11 cellular contexts compared by ENCODE assay signal in genomic region chr5:148746826-148747535, GRCh38.
A peak's percentile ranks its signal among the peaks of the same experiment; 100 is the strongest.
DNase-seq lines count a peak whose midpoint lies in the region; ATAC-seq and TF ChIP-seq lines count a peak whose summit lies in the region.
"Had no signal": no experiment of that assay in that cellular context is flagged by ENCODE, and none has a peak within 500 bp of the region (broad histone marks: within the 10 kb centered on the region; RNA-seq: fewer than 3 reads in every experiment).

No MANE protein-coding gene starts in this region.

- no peak overlapping the region for H2BK20ac ChIP-seq in H9 (ENCODE audit: low read depth, low read length, poor library complexity, severe bottlenecking)

- H3K27ac ChIP-seq in transverse colon (no peak overlapping the region), MM.1S (ENCODE audit: low read length) (no peak overlapping the region), H9 (ENCODE audit: insufficient read length, low read depth, low read length) (no peak overlapping the region)
- H3K27ac ChIP-seq: colonic mucosa had no signal

- ATAC-seq in GM18870 (IDR thresholded peaks at IDR 0.05; ENCODE audit: unreplicated experiment) (peak; percentile 94), HG02642 (IDR thresholded peaks at IDR 0.05; ENCODE audit: poor library complexity, unreplicated experiment) (peak; percentile 90)
- ATAC-seq: left lung had no signal

- in situ Hi-C loops in transverse colon (cut with MboI; ENCODE audit: low pct_ligation_motif_present in 1 of 4, low pct_unique_long_range_greater_than_20kb in 1 of 4, low sequenced_read_pairs in 3 of 4) = loop anchor here in 1 of 4 donors (25.0 kb wide), 3 partner anchors 290 to 560 kb away; no protein-coding TSS in a partner anchor

- H3K56ac ChIP-seq in H9 (ENCODE audit: insufficient read length, low read depth, low read length) = no peak overlapping the region

- no peak overlapping the region for H2BK15ac ChIP-seq in H9 (ENCODE audit: low read depth, low read length)

- TF ChIP-seq POLR2A in transverse colon (IDR thresholded peaks at IDR 0.05) = no peak

- H3K36me3 Mint-ChIP-seq in H9 (ENCODE audit: insufficient read depth in 1 of 3, low read depth in 3 of 3) = no peaks in the 10 kb centered on the region

- no peaks in the 10 kb centered on the region for H3K79me1 ChIP-seq in H9 (ENCODE audit: insufficient read depth, low read depth, low read length, poor library complexity, severe bottlenecking)

- H3K23ac ChIP-seq in H9 (ENCODE audit: insufficient read length, low read depth, low read length) = no peak overlapping the region

- H4K5ac ChIP-seq in H9 (ENCODE audit: insufficient read length, low read depth, low read length) = no peak overlapping the region

- no peak overlapping the region for H2BK5ac ChIP-seq in H9 (ENCODE audit: insufficient read length, low read length)

- H2BK12ac ChIP-seq in H9 (ENCODE audit: insufficient read length, low read depth, low read length) = no peak overlapping the region

- no peaks in the 10 kb centered on the region; a peak in 1 of 5 replicates for H3K9me3 Mint-ChIP-seq in H9

- H3K9me2 ChIP-seq in MM.1S (replicated peaks; ENCODE audit: insufficient read depth, low read length) = no peaks in the 10 kb centered on the region

- H3K18ac ChIP-seq in H9 (ENCODE audit: insufficient read length, low read depth, low read length) = no peak overlapping the region

- no peak overlapping the region for H3K4ac ChIP-seq in H9 (ENCODE audit: low read depth, low read length)

- H2AFZ ChIP-seq in MM.1S (ENCODE audit: low read length) (no peak overlapping the region), H9 (ENCODE audit: low read length) (no peak overlapping the region)

- no peak overlapping the region for H4K8ac ChIP-seq in H9 (replicated peaks; ENCODE audit: insufficient read length, low read depth, low read length)

- no peak for TF ChIP-seq EP300 in transverse colon (IDR thresholded peaks at IDR 0.05; ENCODE audit: low read depth)

- no peak overlapping the region for H2BK120ac ChIP-seq in H9 (ENCODE audit: low read depth, low read length, poor library complexity, severe bottlenecking)

- H3K36me3 ChIP-seq in transverse colon (no peaks in the 10 kb centered on the region), MM.1S (replicated peaks; ENCODE audit: insufficient read depth, low read length) (no peaks in the 10 kb centered on the region)
- H3K36me3 ChIP-seq: colonic mucosa, left lung had no signal

- peaks cover 0 to 6% (median 0%) of the 10 kb centered on the region in 4 donors for H3K4me1 ChIP-seq in transverse colon
- H3K4me1 ChIP-seq in MM.1S (ENCODE audit: low read length) = peaks cover 3% of the 10 kb centered on the region; the same call in 1 of the 2 replicates
- H3K4me1 ChIP-seq in H9 (ENCODE audit: insufficient read depth, low read length) = no peaks in the 10 kb centered on the region; the same call in 1 of the 2 replicates
- H3K4me1 ChIP-seq: colonic mucosa had no signal

- no peak overlapping the region for H3K14ac ChIP-seq in H9 (ENCODE audit: insufficient read depth, low read length)

- intact Hi-C loops in transverse colon (cut with DNase I; ENCODE audit: low total_unique reads) = no loop called here

- no peak overlapping the region for H2AK5ac ChIP-seq in H9 (ENCODE audit: insufficient read length, low read length)

- no peak overlapping the region for H3K4me3 ChIP-seq in transverse colon
- H3K4me3 ChIP-seq in MM.1S (ENCODE audit: low read length) = no peak overlapping the region
- H3K4me3 ChIP-seq: colonic mucosa, left lung had no signal

- H3F3A ChIP-seq in MM.1S (ENCODE audit: insufficient read depth, low read length) = no peaks in the 10 kb centered on the region

- H4K91ac ChIP-seq in H9 (ENCODE audit: insufficient read length, low read depth, low read length) = no peak overlapping the region

- H3T11ph ChIP-seq in H9 (ENCODE audit: low read length) = no peak overlapping the region

- no peaks in the 10 kb centered on the region for H3K27me3 Mint-ChIP-seq in H9 (ENCODE audit: low read depth)

- TF ChIP-seq CTCF in transverse colon (IDR thresholded peaks at IDR 0.05) (no peak), MM.1S (IDR thresholded peaks at IDR 0.05; ENCODE audit: low read length) (no peak), H9 (conservative IDR thresholded peaks at IDR 0.05) (no peak)

- H3K23me2 ChIP-seq in H9 (ENCODE audit: insufficient read length, low read depth, low read length, poor library complexity, severe bottlenecking) = no peaks in the 10 kb centered on the region

- WGBS in transverse colon (ENCODE audit: low coverage in 1 of 2), 2 donors = 50 to 54% methylated on average over 2 of the region's 2 CpGs
- WGBS in H9 (ENCODE audit: extremely low coverage, insufficient read length, low lambda C conversion rate) = no CpG with 5 or more reads among the region's 2 CpGs

- no peaks in the 10 kb centered on the region for H3K27me3 ChIP-seq in transverse colon
- H3K27me3 ChIP-seq in MM.1S (replicated peaks; ENCODE audit: insufficient read depth, low read length) = no peaks in the 10 kb centered on the region
- no peaks in the 10 kb centered on the region for H3K27me3 ChIP-seq in H9 (ENCODE audit: insufficient read depth, low read length)
- H3K27me3 ChIP-seq: colonic mucosa, left lung had no signal

- peaks cover 7% of the 10 kb centered on the region in 2 experiments for H3K4me1 Mint-ChIP-seq in H9

- H4K20me1 ChIP-seq in MM.1S (ENCODE audit: insufficient read depth, low read length) (no peaks in the 10 kb centered on the region), H9 (ENCODE audit: control insufficient read depth, insufficient read depth, insufficient read length) (no peaks in the 10 kb centered on the region)

- no peaks in the 10 kb centered on the region for H3K79me2 ChIP-seq in MM.1S (ENCODE audit: low read length)
- no peaks in the 10 kb centered on the region for H3K79me2 ChIP-seq in H9 (ENCODE audit: insufficient read depth, low read length)

- H3K4me3 Mint-ChIP-seq in H9 = no peak overlapping the region

- H3K9me3 ChIP-seq in transverse colon (no peaks in the 10 kb centered on the region), MM.1S (replicated peaks; ENCODE audit: insufficient read depth, low read length) (no peaks in the 10 kb centered on the region), H9 (ENCODE audit: control insufficient read depth, low read depth, low read length) (no peaks in the 10 kb centered on the region)
- H3K9me3 ChIP-seq: colonic mucosa, left lung had no signal

- peak; percentile 85 to 86 for DNase-seq in Kasumi-1 (lab: John Stamatoyannopoulos, UW)
- peak; percentile 34 to 84 for DNase-seq in lung microvascular endothelial cell (ENCODE audit: low read depth in 2 of 2)
- DNase-seq in H4 (ENCODE audit: low spot score) = no peak
- no peak for DNase-seq in transverse colon
- no peak for DNase-seq in MM.1S
- no peak for DNase-seq in H9
- DNase-seq: colonic mucosa, left lung, NCI-H1694 treated with DMSO at 0.1 percent for 48 hours had no signal

- H3K9ac ChIP-seq in MM.1S (ENCODE audit: low read length) (no peak overlapping the region), H9 (ENCODE audit: extremely low read depth, insufficient read length, low read length) (no peak overlapping the region)

- H3K27ac Mint-ChIP-seq in H9 = no peak overlapping the region; a peak in 1 of 7 replicates

- H3K4me2 ChIP-seq in MM.1S (ENCODE audit: low read depth, low read length) (no peak overlapping the region), H9 (ENCODE audit: insufficient read depth, insufficient read length, low read length) (no peak overlapping the region)

Comparison
In these comparisons a context has a peak if more than half of its experiments do, and no peak if none do; other contexts are left out.
1. DNase-seq: peak in Kasumi-1 (2 of 2) and lung microvascular endothelial cell (2 of 2); none in H4 (single experiment), transverse colon (single experiment), MM.1S (single experiment) and H9 (single experiment).